12 cellular contexts compared by ENCODE assay signal in genomic region chr17:17088511-17089205, GRCh38. TPM values are rescaled to one million over a fixed set of nuclear protein-coding genes. Genes with fewer than 3 reads are reported as not detected.
DNase-seq lines count a peak whose midpoint lies in the region; ATAC-seq and TF ChIP-seq lines count a peak whose summit lies in the region.
"Had no signal": no experiment of that assay in that cellular context is flagged by ENCODE, and none has a peak within 500 bp of the region (broad histone marks: within the 10 kb centered on the region; RNA-seq: fewer than 3 reads in every experiment).

No MANE protein-coding gene starts in this region.

- TF ChIP-seq POLR2A in transverse colon (IDR thresholded peaks at IDR 0.05), result no peak

- in situ Hi-C loops in mammary epithelial cell (cut with MboI; ENCODE audit: low sequenced_read_pairs in 2 of 2) (no loop called here), transverse colon (cut with MboI; ENCODE audit: low pct_ligation_motif_present in 1 of 4, low pct_unique_long_range_greater_than_20kb in 1 of 4, low sequenced_read_pairs in 3 of 4) (no loop called here)

- H3K27me3 ChIP-seq in mammary epithelial cell (ENCODE audit: insufficient read depth, low read length) (no peaks in the 10 kb centered on the region), PC-9 (ENCODE audit: insufficient read depth, low read depth) (no peaks in the 10 kb centered on the region), transverse colon (no peaks in the 10 kb centered on the region)
- H3K27me3 ChIP-seq: Peyer's patch had no signal

- TF ChIP-seq EP300 in transverse colon (IDR thresholded peaks at IDR 0.05; ENCODE audit: low read depth), result no peak

- 11% methylated on average over 6 of the region's 6 CpGs for WGBS in mammary epithelial cell (ENCODE audit: low coverage, missing lambda C conversion rate)
- WGBS in transverse colon (ENCODE audit: low coverage in 1 of 2), 2 donors, result 63 to 75% methylated on average over 2 to 6 of the region's 6 CpGs

- H3K27ac Mint-ChIP-seq in MCF 10A (ENCODE audit: low read depth, unreplicated experiment), result no peak overlapping the region

- H3K4me2 ChIP-seq in mammary epithelial cell (ENCODE audit: insufficient read depth, low read depth, low read length), result no peak overlapping the region
- no peak overlapping the region for H3K4me2 ChIP-seq in PC-9

- H3K9me3 ChIP-seq in mammary epithelial cell (replicated peaks; ENCODE audit: insufficient read depth, low read length) (no peaks in the 10 kb centered on the region), PC-9 (ENCODE audit: insufficient read depth, low read depth) (no peaks in the 10 kb centered on the region), transverse colon (no peaks in the 10 kb centered on the region)
- H3K9me3 ChIP-seq: Peyer's patch had no signal

- H3K79me2 ChIP-seq in mammary epithelial cell (ENCODE audit: insufficient read depth, low read length), result peaks cover 96% of the 10 kb centered on the region
- H3K79me2 ChIP-seq in PC-9 (ENCODE audit: low read depth), result peaks cover 100% of the 10 kb centered on the region

- H3K4me1 Mint-ChIP-seq in MCF 10A (ENCODE audit: insufficient read depth, unreplicated experiment), result peaks cover 32% of the 10 kb centered on the region

- H3K9me3 Mint-ChIP-seq in MCF 10A (ENCODE audit: unreplicated experiment), result no peaks in the 10 kb centered on the region

- peak; percentile 27 for DNase-seq in MCF 10A (ENCODE audit: unreplicated experiment)
- DNase-seq in mammary epithelial cell, result no peak
- no peak for DNase-seq in PC-9
- peak; percentile 4 for DNase-seq in transverse colon
- DNase-seq in AG08396 (ENCODE audit: low spot score), result no peak
- DNase-seq in H4 (ENCODE audit: low spot score), result no peak
- DNase-seq in LoVo (ENCODE audit: low spot score), result no peak
- DNase-seq: kidney, NCI-H2107, T1000 had no signal

- no peak overlapping the region for H3K4me3 Mint-ChIP-seq in MCF 10A (ENCODE audit: unreplicated experiment)

- H3K4me1 ChIP-seq in mammary epithelial cell (ENCODE audit: insufficient read depth, low read length) (peaks cover 37% of the 10 kb centered on the region), PC-9 (replicated peaks; ENCODE audit: insufficient read depth) (peaks cover 13% of the 10 kb centered on the region), transverse colon (peaks cover 0 to 39% (median 16%) of the 10 kb centered on the region in 4 donors)

- BruUV-seq in MCF 10A (replicated peaks; lab: Mats Ljungman, UMichigan) (no TSS peak), mammary epithelial cell (replicated peaks; lab: Mats Ljungman, UMichigan) (no TSS peak), PC-9 (replicated peaks; lab: Mats Ljungman, UMichigan) (no TSS peak)

- no peak overlapping the region for H3K9ac ChIP-seq in mammary epithelial cell (ENCODE audit: insufficient read depth, low read length)

- H3K4me3 ChIP-seq in mammary epithelial cell (replicated peaks in 1 of 3; ENCODE audit: insufficient read depth in 1 of 3, low read depth in 2 of 3, low read length in 3 of 3), result no peak overlapping the region
- no peak overlapping the region for H3K4me3 ChIP-seq in PC-9
- no peak overlapping the region for H3K4me3 ChIP-seq in transverse colon
- H3K4me3 ChIP-seq: Peyer's patch had no signal

- H3K27ac ChIP-seq in mammary epithelial cell (ENCODE audit: insufficient read depth, low read depth, low read length), result no peak overlapping the region
- H3K27ac ChIP-seq in PC-9, result peak overlapping the region; percentile 25
- H3K27ac ChIP-seq in transverse colon, result no peak overlapping the region
- H3K27ac ChIP-seq: Peyer's patch had no signal

- H4K20me1 ChIP-seq in mammary epithelial cell (ENCODE audit: insufficient read depth, low read length) (no peaks in the 10 kb centered on the region), PC-9 (ENCODE audit: insufficient read depth) (peaks cover 98% of the 10 kb centered on the region)

- H3K9me2 ChIP-seq in PC-9 (ENCODE audit: insufficient read depth), result no peaks in the 10 kb centered on the region

- dilution Hi-C loops in mammary epithelial cell (cut with HindIII; ENCODE audit: low sequenced_read_pairs), result no loop called here

- H2AFZ ChIP-seq in mammary epithelial cell (ENCODE audit: low read depth, low read length) (no peak overlapping the region), PC-9 (no peak overlapping the region)

- no peaks in the 10 kb centered on the region for H3K27me3 Mint-ChIP-seq in MCF 10A (ENCODE audit: insufficient read depth, unreplicated experiment)

- intact Hi-C loops in MCF 10A (cut with micrococcal nuclease), result no loop called here
- intact Hi-C loops in mammary epithelial cell (cut with micrococcal nuclease), result no loop called here
- intact Hi-C loops in PC-9 (cut with micrococcal nuclease; ENCODE audit: unreplicated experiment), result no loop called here
- intact Hi-C loops in transverse colon (cut with DNase I; ENCODE audit: low total_unique reads), result no loop called here

- H3K36me3 Mint-ChIP-seq in MCF 10A (ENCODE audit: insufficient read depth, unreplicated experiment), result peaks cover 35% of the 10 kb centered on the region

- ATAC-seq in esophagus mucosa, result peak; percentile 44

- TF ChIP-seq CTCF in MCF 10A (IDR thresholded peaks at IDR 0.05; ENCODE audit: unreplicated experiment) (no peak), mammary epithelial cell (conservative IDR thresholded peaks at IDR 0.05 in 1 of 2, IDR thresholded peaks at IDR 0.05 in 1 of 2; ENCODE audit: extremely low read depth in 1 of 2, insufficient read depth in 1 of 2, low read depth in 1 of 2, low read length in 2 of 2) (no peak), PC-9 (conservative IDR thresholded peaks at IDR 0.05) (no peak), transverse colon (IDR thresholded peaks at IDR 0.05) (no peak)

- H3F3A ChIP-seq in PC-9 (ENCODE audit: insufficient read depth, low read depth), result peaks cover 98% of the 10 kb centered on the region

- H3K36me3 ChIP-seq in mammary epithelial cell (ENCODE audit: insufficient read depth, low read length), result peaks cover 16% of the 10 kb centered on the region
- H3K36me3 ChIP-seq in PC-9 (ENCODE audit: low read depth), result peaks cover 64% of the 10 kb centered on the region
- no peaks in the 10 kb centered on the region for H3K36me3 ChIP-seq in transverse colon

- POLR2A ChIA-PET in MCF 10A (lab: Yijun Ruan, JAX), result interaction anchor here (0.8 to 2.0 kb wide), 4 partner anchors 16 to 161 kb away, joined by 3 to 5 read pairs (median 4); partner anchors contain the start of gene MPRIP
- POLR2A ChIA-PET in PC-9 (lab: Charles Lee; ENCODE audit: unreplicated experiment), result interaction anchor here (0.6 kb wide), 1 partner anchor 32 kb away, joined by 3 read pairs; no protein-coding TSS in a partner anchor

- CTCF ChIA-PET in MCF 10A (lab: Yijun Ruan, JAX), result interaction anchor here (0.8 kb wide), 1 partner anchor 15 kb away, joined by 3 read pairs; no protein-coding TSS in a partner anchor
- CTCF ChIA-PET in mammary epithelial cell (lab: Charles Lee; ENCODE audit: low non-redundant PET), result no interaction called here
- CTCF ChIA-PET in PC-9 (lab: Charles Lee), result interaction anchor here (0.6 kb wide), 1 partner anchor 9 kb away, joined by 3 read pairs; no protein-coding TSS in a partner anchor

RNA-seq across cellular contexts. Expression of gene MPRIP, which starts 46.4 kb away (rescaled TPM):
- total RNA-seq in MCF 10A (2022), result 214 and 230 TPM in 2 replicates
- total RNA-seq in mammary epithelial cell, result 100 to 1,000 TPM; 168 to 352 TPM
- polyA plus RNA-seq in mammary epithelial cell, result 171 TPM
- 766 TPM for polyA minus RNA-seq in mammary epithelial cell
- total RNA-seq in PC-9 (2021), result 411 and 443 TPM in 2 replicates
- 132 TPM for total RNA-seq in esophagus mucosa
- 100 to 1,000 TPM; 124 to 368 (median 158) TPM for total RNA-seq in transverse colon
- 86.9 and 99.5 TPM in 2 replicates for total RNA-seq in H4 (2014; rRNA removed; shearing (Covaris generic))

Comparison
In these comparisons a context has a peak if more than half of its experiments do, and no peak if none do; other contexts are left out.
1. DNase-seq: peak in MCF 10A (single experiment) and transverse colon (single experiment); none in mammary epithelial cell (single experiment), PC-9 (0 of 2), AG08396 (single experiment), H4 (single experiment) and LoVo (single experiment).